ENCODE assay signal across 17 cellular contexts in the genomic region with DNA sequence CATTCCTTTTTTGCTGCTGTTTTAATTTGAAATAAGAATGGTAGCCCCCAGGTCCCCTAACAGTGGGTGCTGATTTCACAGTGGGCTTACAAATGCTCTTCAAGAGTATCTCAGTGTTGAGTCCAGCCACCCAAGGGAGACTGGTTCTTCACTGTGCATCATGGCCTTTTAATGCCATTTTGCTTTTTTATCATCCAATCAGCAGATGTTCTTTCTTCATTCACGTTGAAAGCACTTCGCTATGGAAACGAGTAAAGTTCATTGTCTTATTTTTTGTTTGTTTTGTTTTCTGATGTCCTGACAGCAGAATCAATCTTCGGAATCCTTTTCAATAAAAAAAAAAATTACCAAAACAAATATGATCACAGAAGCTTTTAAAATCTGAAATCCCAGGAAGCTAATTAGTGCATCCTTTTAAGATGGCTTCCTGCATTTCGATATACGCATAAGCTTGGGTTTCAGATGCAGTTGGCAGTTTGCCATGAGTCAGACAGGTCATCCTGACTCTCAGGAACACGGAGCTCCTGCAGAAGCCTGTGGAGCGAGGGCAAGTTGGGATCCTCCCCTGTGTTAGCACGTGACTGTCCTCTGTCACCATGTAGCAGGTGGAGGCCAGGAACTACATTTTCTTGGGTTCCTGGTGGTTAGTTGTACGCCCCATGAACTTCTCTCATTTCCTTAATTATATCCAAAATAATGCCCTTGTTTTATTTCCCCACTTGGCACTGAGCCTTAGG.
DNase-seq lines count a peak whose midpoint lies in the region; ATAC-seq and TF ChIP-seq lines count a peak whose summit lies in the region.
"Had no signal": no experiment of that assay in that cellular context is flagged by ENCODE, and none has a peak within 500 bp of the region (broad histone marks: within the 10 kb centered on the region; RNA-seq: fewer than 3 reads in every experiment).

No MANE protein-coding gene starts in this region.

- H3K9me3 ChIP-seq in Peyer's patch, result no peaks in the 10 kb centered on the region
- H3K9me3 ChIP-seq: suprapubic skin had no signal

- no peaks in the 10 kb centered on the region for H3K27me3 ChIP-seq in Peyer's patch
- H3K27me3 ChIP-seq: SJSA1, suprapubic skin had no signal

- H3K27ac ChIP-seq in Peyer's patch, result no peak overlapping the region
- H3K27ac ChIP-seq: SJSA1, suprapubic skin had no signal

- no peaks in the 10 kb centered on the region for H3K36me3 ChIP-seq in Peyer's patch
- H3K36me3 ChIP-seq: SJSA1, suprapubic skin had no signal

- H3K4me3 ChIP-seq in Peyer's patch, result no peak overlapping the region
- H3K4me3 ChIP-seq: SJSA1, suprapubic skin had no signal

- TF ChIP-seq CTCF in Peyer's patch (IDR thresholded peaks at IDR 0.05), result no peak

- no peak for ATAC-seq in GM18517 (IDR thresholded peaks at IDR 0.05; ENCODE audit: unreplicated experiment)

- DNase-seq in NCI-H2081 (lab: John Stamatoyannopoulos, UW) (peak; percentile 39 to 80), NCI-H2081 treated with DMSO at 0.1 percent for 48 hours (lab: John Stamatoyannopoulos, UW) (no peak), NCI-H187 treated with DMSO at 0.1 percent for 48 hours (lab: John Stamatoyannopoulos, UW) (peak; percentile 9), NCI-H748 treated with DMSO at 0.1 percent for 48 hours (lab: John Stamatoyannopoulos, UW) (peak; percentile 83), left kidney (ENCODE audit: low read depth, low spot score) (peak; percentile 84), Peyer's patch (no peak)
- no peak for DNase-seq in activated naive CD4-positive, alpha-beta T cell treated with anti-CD3 and anti-CD28 coated beads, Interleukin-2, amount 50 U/mL, for 16 hours
- DNase-seq: activated CD4-positive, alpha-beta T cell treated with anti-CD3 and anti-CD28 coated beads, Interleukin-2, amount 50 U/mL, for 4 hours; activated T-cell treated with anti-CD3 and anti-CD28 coated beads, Interleukin-2, amount 50 U/mL, for 48 hours; CD4-positive, CD25-positive, alpha-beta regulatory T cell; GDM1; Kasumi-1; nephron progenitor cell; stimulated activated CD4-positive, alpha-beta T cell treated with anti-CD3 and anti-CD28 coated beads, Interleukin-1b, Interleukin-23, amount 100 ng/mL, for 48 hours had no signal

- H3K4me1 ChIP-seq in Peyer's patch, result peaks cover 0 to 7% (median 0%) of the 10 kb centered on the region in 4 donors
- H3K4me1 ChIP-seq: SJSA1, suprapubic skin had no signal

- TF ChIP-seq POLR2A in Peyer's patch (IDR thresholded peaks at IDR 0.05), result no peak

Comparison
In these comparisons a context has a peak if more than half of its experiments do, and no peak if none do; other contexts are left out.
1. DNase-seq: peak in NCI-H2081 (2 of 2), NCI-H187 treated with DMSO at 0.1 percent for 48 hours (single experiment), NCI-H748 treated with DMSO at 0.1 percent for 48 hours (single experiment) and left kidney (single experiment); none in NCI-H2081 treated with DMSO at 0.1 percent for 48 hours (single experiment), activated naive CD4-positive, alpha-beta T cell treated with anti-CD3 and anti-CD28 coated beads, Interleukin-2, amount 50 U/mL, for 16 hours (single experiment) and Peyer's patch (0 of 3).